Comparison of ENCODE assay signal across 2 cellular contexts in the genomic region with DNA sequence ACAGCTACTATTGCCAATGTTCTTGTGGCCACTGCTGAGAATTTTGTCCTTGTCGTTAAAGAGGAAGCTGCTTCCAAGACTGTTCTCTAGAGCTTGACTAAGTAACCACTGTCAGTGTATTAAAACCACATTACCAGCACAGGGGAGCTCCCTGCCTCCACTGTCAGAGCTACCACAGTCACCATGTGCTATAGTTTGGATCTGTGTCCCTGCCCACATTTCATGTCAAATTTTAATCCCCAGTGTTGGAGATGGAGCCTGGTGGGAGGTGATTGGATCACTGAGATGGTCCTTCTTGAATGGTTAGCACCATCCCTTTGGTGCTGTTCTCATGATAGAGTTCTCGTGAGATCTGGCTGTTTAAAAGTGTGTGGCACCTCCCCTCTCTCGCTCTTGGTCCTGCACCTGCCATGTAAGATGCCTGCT.
TF ChIP-seq lines count a peak whose summit lies in the region.

No MANE protein-coding gene starts in this region.

TF ChIP-seq in GM23338, 12 proteins besides CTCF, POLR2A, EP300 and RAD21 (continues in another document):
- TF ChIP-seq NANOG (IDR thresholded peaks at IDR 0.05; ENCODE audit: borderline replicate concordance) (no peak), CREB1 (CRISPR knock-in tag; IDR thresholded peaks at IDR 0.05; ENCODE audit: low read depth) (no peak), EZH2phosphoT487 (IDR thresholded peaks at IDR 0.05; ENCODE audit: unreplicated experiment) (no peak), ETS1 (IDR thresholded peaks at IDR 0.05) (no peak), EZH2 (IDR thresholded peaks at IDR 0.05; ENCODE audit: low read depth, unreplicated experiment) (no peak), POLR2AphosphoS5 (IDR thresholded peaks at IDR 0.05; ENCODE audit: low read depth) (no peak), ZNF462 (CRISPR knock-in tag; IDR thresholded peaks at IDR 0.05) (no peak), STAT1 (IDR thresholded peaks at IDR 0.05; ENCODE audit: unreplicated experiment) (no peak), ZNF114 (CRISPR knock-in tag; IDR thresholded peaks at IDR 0.05) (no peak)
- TF ChIP-seq, protein P1, sequence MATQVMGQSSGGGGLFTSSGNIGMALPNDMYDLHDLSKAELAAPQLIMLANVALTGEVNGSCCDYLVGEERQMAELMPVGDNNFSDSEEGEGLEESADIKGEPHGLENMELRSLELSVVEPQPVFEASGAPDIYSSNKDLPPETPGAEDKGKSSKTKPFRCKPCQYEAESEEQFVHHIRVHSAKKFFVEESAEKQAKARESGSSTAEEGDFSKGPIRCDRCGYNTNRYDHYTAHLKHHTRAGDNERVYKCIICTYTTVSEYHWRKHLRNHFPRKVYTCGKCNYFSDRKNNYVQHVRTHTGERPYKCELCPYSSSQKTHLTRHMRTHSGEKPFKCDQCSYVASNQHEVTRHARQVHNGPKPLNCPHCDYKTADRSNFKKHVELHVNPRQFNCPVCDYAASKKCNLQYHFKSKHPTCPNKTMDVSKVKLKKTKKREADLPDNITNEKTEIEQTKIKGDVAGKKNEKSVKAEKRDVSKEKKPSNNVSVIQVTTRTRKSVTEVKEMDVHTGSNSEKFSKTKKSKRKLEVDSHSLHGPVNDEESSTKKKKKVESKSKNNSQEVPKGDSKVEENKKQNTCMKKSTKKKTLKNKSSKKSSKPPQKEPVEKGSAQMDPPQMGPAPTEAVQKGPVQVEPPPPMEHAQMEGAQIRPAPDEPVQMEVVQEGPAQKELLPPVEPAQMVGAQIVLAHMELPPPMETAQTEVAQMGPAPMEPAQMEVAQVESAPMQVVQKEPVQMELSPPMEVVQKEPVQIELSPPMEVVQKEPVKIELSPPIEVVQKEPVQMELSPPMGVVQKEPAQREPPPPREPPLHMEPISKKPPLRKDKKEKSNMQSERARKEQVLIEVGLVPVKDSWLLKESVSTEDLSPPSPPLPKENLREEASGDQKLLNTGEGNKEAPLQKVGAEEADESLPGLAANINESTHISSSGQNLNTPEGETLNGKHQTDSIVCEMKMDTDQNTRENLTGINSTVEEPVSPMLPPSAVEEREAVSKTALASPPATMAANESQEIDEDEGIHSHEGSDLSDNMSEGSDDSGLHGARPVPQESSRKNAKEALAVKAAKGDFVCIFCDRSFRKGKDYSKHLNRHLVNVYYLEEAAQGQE (IDR thresholded peaks at IDR 0.05; ENCODE audit: unreplicated experiment), result no peak

TF ChIP-seq in HepG2, 621 proteins besides CTCF, POLR2A, EP300 and RAD21:
- TF ChIP-seq ZSCAN31 (CRISPR knock-in tag; IDR thresholded peaks at IDR 0.05; ENCODE audit: low read depth) (no peak), CREB3 (CRISPR knock-in tag; IDR thresholded peaks at IDR 0.05) (no peak), ZNF543 (CRISPR knock-in tag; IDR thresholded peaks at IDR 0.05) (no peak), FOXK1 (CRISPR knock-in tag; IDR thresholded peaks at IDR 0.05; ENCODE audit: borderline replicate concordance, low read depth) (no peak), AHDC1 (CRISPR knock-in tag; IDR thresholded peaks at IDR 0.05; ENCODE audit: borderline replicate concordance) (no peak)
